In genomic region chr15:80152896-80153876, GRCh38 we compare ENCODE assay signal across 1 cellular context.
A peak's percentile ranks its signal among the peaks of the same experiment; 100 is the strongest.
TF ChIP-seq lines count a peak whose summit lies in the region.

TSS of gene FAH (plus strand) at chr15:80152999. CDS start at chr15:80153055, 56 bp downstream.

TF ChIP-seq in HepG2, 621 proteins besides CTCF, POLR2A, EP300 and RAD21 (continued from another document and continues in another):
- 0 out of 2 replicates have a peak, but pooled peaks have one; percentile 12 for TF ChIP-seq TFAP4 (IDR thresholded peaks at IDR 0.05; ENCODE audit: borderline replicate concordance, low read depth)
- TF ChIP-seq KMT2B (CRISPR knock-in tag; IDR thresholded peaks at IDR 0.05): no peak
- no peak for TF ChIP-seq THAP7 (CRISPR knock-in tag; IDR thresholded peaks at IDR 0.05)
- peak; percentile 46 for TF ChIP-seq PAXIP1 (CRISPR knock-in tag; conservative IDR thresholded peaks at IDR 0.05)
- TF ChIP-seq GZF1 (CRISPR knock-in tag; IDR thresholded peaks at IDR 0.05): no peak
- no peak for TF ChIP-seq SKIL (CRISPR knock-in tag; IDR thresholded peaks at IDR 0.05; ENCODE audit: borderline replicate concordance)
- TF ChIP-seq ATF5 (CRISPR knock-in tag; IDR thresholded peaks at IDR 0.05; ENCODE audit: low read depth): no peak
- no peak for TF ChIP-seq ZNF761 (CRISPR knock-in tag; conservative IDR thresholded peaks at IDR 0.05)
- no peak for TF ChIP-seq ZFP62 (CRISPR knock-in tag; IDR thresholded peaks at IDR 0.05)
- TF ChIP-seq ZNF432 (CRISPR knock-in tag; IDR thresholded peaks at IDR 0.05; ENCODE audit: borderline replicate concordance): no peak
- no peak for TF ChIP-seq IKZF1 (IDR thresholded peaks at IDR 0.05)
- TF ChIP-seq HNF1B (CRISPR knock-in tag; IDR thresholded peaks at IDR 0.05): no peak
- no peak for TF ChIP-seq ZSCAN29 (CRISPR knock-in tag; conservative IDR thresholded peaks at IDR 0.05)
- TF ChIP-seq REXO4 (CRISPR knock-in tag; IDR thresholded peaks at IDR 0.05; ENCODE audit: borderline replicate concordance): no peak
- TF ChIP-seq NR2C2 (CRISPR knock-in tag; IDR thresholded peaks at IDR 0.05; ENCODE audit: borderline replicate concordance): 0 out of 2 replicates have a peak, but pooled peaks have one; percentile 18
- no peak for TF ChIP-seq ZNF296 (CRISPR knock-in tag; conservative IDR thresholded peaks at IDR 0.05)
- TF ChIP-seq BHLHE40 (IDR thresholded peaks at IDR 0.05; ENCODE audit: low read length): no peak
- no peak for TF ChIP-seq ZBTB3 (CRISPR knock-in tag; IDR thresholded peaks at IDR 0.05; ENCODE audit: borderline replicate concordance, low read depth)
- TF ChIP-seq GMEB1 (CRISPR knock-in tag; IDR thresholded peaks at IDR 0.05; ENCODE audit: borderline replicate concordance): no peak
- 0 out of 2 replicates have a peak, but pooled peaks have one; percentile 40 for TF ChIP-seq ZNF605 (CRISPR knock-in tag; IDR thresholded peaks at IDR 0.05)
- no peak for TF ChIP-seq CBFB (CRISPR knock-in tag; IDR thresholded peaks at IDR 0.05)
- TF ChIP-seq HMG20A (CRISPR knock-in tag; IDR thresholded peaks at IDR 0.05; ENCODE audit: borderline replicate concordance): no peak
- no peak for TF ChIP-seq HOXA5 (CRISPR knock-in tag; IDR thresholded peaks at IDR 0.05)
- TF ChIP-seq MAFG (CRISPR knock-in tag; IDR thresholded peaks at IDR 0.05): no peak
- peak; percentile 50; the same call in 1 of the 2 replicates for TF ChIP-seq ZMYM3 (CRISPR knock-in tag; IDR thresholded peaks at IDR 0.05)
- TF ChIP-seq SUZ12 (IDR thresholded peaks at IDR 0.05; ENCODE audit: low read depth, low read length): no peak
- TF ChIP-seq ZNF383 (CRISPR knock-in tag; IDR thresholded peaks at IDR 0.05; ENCODE audit: borderline replicate concordance): no peak
- TF ChIP-seq ZNF160 (CRISPR knock-in tag; IDR thresholded peaks at IDR 0.05): no peak
- TF ChIP-seq HMG20B (CRISPR knock-in tag; conservative IDR thresholded peaks at IDR 0.05): no peak
- no peak for TF ChIP-seq ZFYVE20 (CRISPR knock-in tag; IDR thresholded peaks at IDR 0.05; ENCODE audit: borderline replicate concordance, low read depth)
- TF ChIP-seq ZNF34 (CRISPR knock-in tag; IDR thresholded peaks at IDR 0.05; ENCODE audit: borderline replicate concordance): no peak
- peak; percentile 71 for TF ChIP-seq KDM2A (CRISPR knock-in tag; IDR thresholded peaks at IDR 0.05; ENCODE audit: borderline replicate concordance, low read depth)
- 0 out of 2 replicates have a peak, but pooled peaks have one; percentile 52 for TF ChIP-seq SRY (CRISPR knock-in tag; IDR thresholded peaks at IDR 0.05)
- no peak for TF ChIP-seq ZBTB4 (CRISPR knock-in tag; IDR thresholded peaks at IDR 0.05; ENCODE audit: borderline replicate concordance)
- TF ChIP-seq UBTF (CRISPR knock-in tag; IDR thresholded peaks at IDR 0.05): peak; percentile 70
- TF ChIP-seq ISX (CRISPR knock-in tag; conservative IDR thresholded peaks at IDR 0.05): no peak
- no peak for TF ChIP-seq BRCA1 (CRISPR knock-in tag; IDR thresholded peaks at IDR 0.05)
- TF ChIP-seq SNAPC2 (CRISPR knock-in tag; IDR thresholded peaks at IDR 0.05): no peak
- TF ChIP-seq PLSCR1 (CRISPR knock-in tag; IDR thresholded peaks at IDR 0.05; ENCODE audit: borderline replicate concordance): no peak
- TF ChIP-seq ZNF567 (CRISPR knock-in tag; IDR thresholded peaks at IDR 0.05; ENCODE audit: borderline replicate concordance): no peak
- no peak for TF ChIP-seq ZBTB42 (CRISPR knock-in tag; IDR thresholded peaks at IDR 0.05)
- no peak for TF ChIP-seq USF2 (IDR thresholded peaks at IDR 0.05; ENCODE audit: low read depth, low read length)
- TF ChIP-seq USF2 (CRISPR knock-in tag; IDR thresholded peaks at IDR 0.05; ENCODE audit: borderline replicate concordance): no peak
- no peak for TF ChIP-seq ZNF839 (CRISPR knock-in tag; IDR thresholded peaks at IDR 0.05; ENCODE audit: borderline replicate concordance)
